Comparison of ENCODE assay signal across 8 cellular contexts in genomic region chr19:4371209-4371897, GRCh38. TPM values are rescaled to one million over a fixed set of nuclear protein-coding genes. Genes with fewer than 3 reads are reported as not detected.
DNase-seq lines count a peak whose midpoint lies in the region; TF ChIP-seq lines count a peak whose summit lies in the region.

No MANE protein-coding gene starts in this region.

- H3K27ac Mint-ChIP-seq in Calu3 (ENCODE audit: unreplicated experiment): no peak overlapping the region

- no peak overlapping the region for H2AFZ ChIP-seq in osteoblast (ENCODE audit: low read length)

- H3K36me3 ChIP-seq in DOHH2 (ENCODE audit: control insufficient read depth, low read length) (peaks cover 17% of the 10 kb centered on the region), osteoblast (ENCODE audit: insufficient read depth, low read length) (peaks cover 4% of the 10 kb centered on the region)

- peak overlapping the region; percentile 70 for H3K4me2 ChIP-seq in DOHH2 (ENCODE audit: low read length)
- H3K4me2 ChIP-seq in osteoblast (ENCODE audit: insufficient read depth, low read length): no peak overlapping the region

- no TSS peak for BruUV-seq in Calu3 (replicated peaks; lab: Mats Ljungman, UMichigan)

- peaks cover 31% of the 10 kb centered on the region for H3K4me1 Mint-ChIP-seq in Calu3 (ENCODE audit: low read depth, unreplicated experiment)

- peaks cover 29% of the 10 kb centered on the region for H4K20me1 ChIP-seq in DOHH2 (ENCODE audit: control insufficient read depth, insufficient read depth, low read depth, low read length)
- peaks cover 79% of the 10 kb centered on the region for H4K20me1 ChIP-seq in osteoblast (ENCODE audit: insufficient read depth, low read length)

- intact Hi-C loops in Calu3 (cut with micrococcal nuclease; ENCODE audit: unreplicated experiment): no loop called here

- H3F3A ChIP-seq in DOHH2 (ENCODE audit: control insufficient read depth, insufficient read depth): 0 out of 2 replicates have a peak, but pooled peaks cover 3% of the 10 kb centered on the region

- H3K79me2 ChIP-seq in DOHH2 (ENCODE audit: control insufficient read depth, low read length) (peaks cover 77% of the 10 kb centered on the region), osteoblast (ENCODE audit: insufficient read depth, low read length) (peaks cover 93% of the 10 kb centered on the region)

- CTCF ChIA-PET in Calu3 (lab: Charles Lee): no interaction called here

- H3K4me1 ChIP-seq in DOHH2 (ENCODE audit: control insufficient read depth, low read length): peaks cover 66% of the 10 kb centered on the region
- peaks cover 70% of the 10 kb centered on the region for H3K4me1 ChIP-seq in osteoblast (ENCODE audit: insufficient read depth, low read length)

- H3K9me3 Mint-ChIP-seq in Calu3 (ENCODE audit: low read depth, unreplicated experiment): no peaks in the 10 kb centered on the region

- DNase-seq in NCI-H2171 (lab: John Stamatoyannopoulos, UW) (peak; percentile 32), dedifferentiated amniotic fluid mesenchymal stem cell (ENCODE audit: extremely low spot score) (peak; percentile 66), osteoblast (ENCODE audit: insufficient read length, low spot score, missing footprints) (peak; percentile 86), A172 (ENCODE audit: low spot score) (no peak), Calu3 (no peak), RKO (ENCODE audit: low spot score) (no peak), COLO668 (lab: John Stamatoyannopoulos, UW; ENCODE audit: unreplicated experiment) (no peak)

- TF ChIP-seq CTCF in DOHH2 (IDR thresholded peaks at IDR 0.05; ENCODE audit: low read depth, low read length, poor library complexity, severe bottlenecking) (no peak), osteoblast (IDR thresholded peaks at IDR 0.05; ENCODE audit: extremely low read depth, low read depth, low read length) (no peak), Calu3 (IDR thresholded peaks at IDR 0.05; ENCODE audit: unreplicated experiment) (no peak)

- no peaks in the 10 kb centered on the region for H3K9me2 ChIP-seq in DOHH2 (replicated peaks; ENCODE audit: control insufficient read depth, low read length)

- H3K27ac ChIP-seq in DOHH2 (ENCODE audit: low read depth, low read length): no peak overlapping the region
- peak overlapping the region; percentile 36 for H3K27ac ChIP-seq in osteoblast (ENCODE audit: low read depth, low read length)

- no peaks in the 10 kb centered on the region for H3K9me3 ChIP-seq in DOHH2 (ENCODE audit: control insufficient read depth, insufficient read depth, low read length)
- H3K9me3 ChIP-seq in osteoblast (ENCODE audit: low read depth, low read length): no peaks in the 10 kb centered on the region

- H3K4me3 ChIP-seq in DOHH2 (ENCODE audit: low read length): peak overlapping the region; percentile 68
- H3K4me3 ChIP-seq in osteoblast (ENCODE audit: insufficient read depth, low read length): no peak overlapping the region

- no peaks in the 10 kb centered on the region for H3K27me3 Mint-ChIP-seq in Calu3 (ENCODE audit: unreplicated experiment)

- H3K36me3 Mint-ChIP-seq in Calu3 (ENCODE audit: insufficient read depth, unreplicated experiment): peaks cover 20% of the 10 kb centered on the region

- H3K27me3 ChIP-seq in DOHH2 (ENCODE audit: control insufficient read depth, low read length): no peaks in the 10 kb centered on the region
- H3K27me3 ChIP-seq in osteoblast (ENCODE audit: insufficient read depth, low read length): no peaks in the 10 kb centered on the region

- no peak overlapping the region for H3K4me3 Mint-ChIP-seq in Calu3 (ENCODE audit: low read depth, unreplicated experiment)

RNA-seq across cellular contexts. Expression of gene MPND, which starts 28.0 kb away (rescaled TPM):
- total RNA-seq in osteoblast (6.8 and 6.9 TPM in 2 replicates), Calu3 (2022) (15.3 and 21.1 TPM in 2 replicates)
- 6.4 and 6.6 TPM in 2 replicates for total RNA-seq in A172 (2014; rRNA removed; shearing (Covaris generic))

RNA-seq across cellular contexts. Expression of gene SH3GL1, which starts 29.0 kb away (rescaled TPM):
- total RNA-seq in osteoblast: 83.2 and 84.9 TPM in 2 replicates
- 94.0 and 137 TPM in 2 replicates for total RNA-seq in A172 (2014; rRNA removed; shearing (Covaris generic))
- total RNA-seq in Calu3 (2022): 40.7 and 42.0 TPM in 2 replicates

RNA-seq across cellular contexts. Expression of gene CHAF1A, which starts 31.1 kb away (rescaled TPM):
- total RNA-seq in osteoblast (3.6 and 5.6 TPM in 2 replicates), Calu3 (2022) (37.2 and 43.3 TPM in 2 replicates)
- total RNA-seq in A172 (2014; rRNA removed; shearing (Covaris generic)): 37.8 and 52.7 TPM in 2 replicates

RNA-seq across cellular contexts. Expression of gene STAP2, which starts 32.7 kb away (rescaled TPM):
- total RNA-seq in osteoblast (2.4 and 2.5 TPM in 2 replicates), Calu3 (2022) (28.7 and 30.5 TPM in 2 replicates)
- total RNA-seq in A172 (2014; rRNA removed; shearing (Covaris generic)): 73.5 and 96.1 TPM in 2 replicates

Comparison
In these comparisons a context has a peak if more than half of its experiments do, and no peak if none do; other contexts are left out.
1. DNase-seq: peak in NCI-H2171 (single experiment), dedifferentiated amniotic fluid mesenchymal stem cell (single experiment) and osteoblast (single experiment); none in A172 (single experiment), Calu3 (single experiment), RKO (single experiment) and COLO668 (single experiment).